20 cellular contexts compared by ENCODE assay signal in genomic region chr3:14228611-14229470, GRCh38. TPM values are rescaled to one million over a fixed set of nuclear protein-coding genes. Genes with fewer than 3 reads are reported as not detected.
DNase-seq lines count a peak whose midpoint lies in the region; ATAC-seq and TF ChIP-seq lines count a peak whose summit lies in the region.
"Had no signal": no experiment of that assay in that cellular context is flagged by ENCODE, and none has a peak within 500 bp of the region (broad histone marks: within the 10 kb centered on the region; RNA-seq: fewer than 3 reads in every experiment).

No MANE protein-coding gene starts in this region.

- H4K12ac ChIP-seq in trophoblast cell (ENCODE audit: low read depth, low read length): no peak overlapping the region

- peak overlapping the region; percentile 9; the same call in 1 of the 2 replicates for H3K4me3 ChIP-seq in LNCaP clone FGC (ENCODE audit: low read depth, low read length)
- H3K4me3 ChIP-seq in trophoblast cell (ENCODE audit: low read depth, low read length): no peak overlapping the region
- no peak overlapping the region for H3K4me3 ChIP-seq in upper lobe of right lung

- no peaks in the 10 kb centered on the region for H3K9me3 ChIP-seq in trophoblast cell (ENCODE audit: insufficient read depth, low read depth, low read length)
- H3K9me3 ChIP-seq in upper lobe of right lung: peaks cover 3% of the 10 kb centered on the region

- H3K4me1 ChIP-seq in trophoblast cell (ENCODE audit: control insufficient read depth in 1 of 2, insufficient read depth in 2 of 2, low read length in 2 of 2): peaks cover 39 to 61% of the 10 kb centered on the region in 2 experiments
- peaks cover 15% of the 10 kb centered on the region for H3K4me1 ChIP-seq in upper lobe of right lung

- H2BK120ac ChIP-seq in trophoblast cell (ENCODE audit: insufficient read depth, low read length, poor library complexity): peak overlapping the region; percentile 98

- H2BK5ac ChIP-seq in trophoblast cell (ENCODE audit: low read depth, low read length, poor library complexity): peak overlapping the region; percentile 92

- H3K27ac ChIP-seq in trophoblast cell (ENCODE audit: low read depth, low read length): peak overlapping the region; percentile 96
- no peak overlapping the region for H3K27ac ChIP-seq in upper lobe of right lung

- peak overlapping the region; percentile 98 for H4K91ac ChIP-seq in trophoblast cell (ENCODE audit: low read depth, low read length)

- peak overlapping the region; percentile 93 for H3K14ac ChIP-seq in trophoblast cell (ENCODE audit: low read length)

- ATAC-seq in HG02763 (IDR thresholded peaks at IDR 0.05; ENCODE audit: unreplicated experiment): no peak
- ATAC-seq in SK-N-SH treated with all-trans-retinoic acid at 6 μM for 48 hours: no peak
- no peak for ATAC-seq in upper lobe of right lung
- ATAC-seq in HG02759 (IDR thresholded peaks at IDR 0.05; ENCODE audit: unreplicated experiment): no peak
- ATAC-seq: activated CD8-positive, alpha-beta memory T cell treated with anti-CD3 and anti-CD28 coated beads, Interleukin-2, amount 10 ng/mL, durations not matched to agents 7 days and 5 days; T-helper 17 cell had no signal

- H3K18ac ChIP-seq in trophoblast cell (ENCODE audit: low read length): peak overlapping the region; percentile 77

- in situ Hi-C loops in Caki2 (cut with HindIII; ENCODE audit: low pct_unique_long_range_greater_than_20kb, low sequenced_read_pairs): no loop called here

- no CpG with 5 or more reads among the region's 9 CpGs for WGBS in trophoblast cell (ENCODE audit: extremely low coverage, insufficient coverage, insufficient read length)

- peak overlapping the region; percentile 82 for H4K8ac ChIP-seq in trophoblast cell (ENCODE audit: low read depth, low read length)

- H2AK5ac ChIP-seq in trophoblast cell (ENCODE audit: low read length): peak overlapping the region; percentile 84

- no peak overlapping the region for H3K9ac ChIP-seq in trophoblast cell (ENCODE audit: low read length)

- H3K79me1 ChIP-seq in trophoblast cell (ENCODE audit: low read length): peaks cover 73% of the 10 kb centered on the region

- peak; percentile 74 for DNase-seq in Caki2 (ENCODE audit: low read depth)
- DNase-seq in LNCaP clone FGC (ENCODE audit: low read depth): peak; percentile 71
- peak; percentile 69 for DNase-seq in SHP77 treated with DMSO at 0.1 percent for 48 hours (lab: John Stamatoyannopoulos, UW)
- peak in 1 of 2 donors; percentile 28 for DNase-seq in trophoblast cell
- no peak for DNase-seq in upper lobe of right lung
- DNase-seq: activated CD4-positive, CD25-positive, alpha-beta regulatory T cell treated with anti-CD3 and anti-CD28 coated beads, Interleukin-2, amount 50 U/mL, for 72 hours; activated CD8-positive, alpha-beta memory T cell treated with anti-CD3 and anti-CD28 coated beads, Interleukin-2, amount 10 ng/mL, durations not matched to agents 7 days and 5 days; activated gamma-delta T cell treated with Interleukin-2 at 50 U/mL for 16 hours; anterior cingulate cortex; KG1; left colon; NCI-H1436 treated with DMSO at 0.1 percent for 48 hours; NCI-H774; occipital lobe; stimulated activated CD4-positive, alpha-beta T cell treated with anti-CD3 and anti-CD28 coated beads, Interleukin-4, amount 100 ng/mL, for 24 hours; stimulated activated CD8-positive, alpha-beta memory T cell treated with anti-CD3 and anti-CD28 coated beads, Interleukin-4, amount 100 ng/mL, for 48 hours; T-helper 17 cell had no signal

- peak overlapping the region; percentile 95 for H2BK12ac ChIP-seq in trophoblast cell (ENCODE audit: low read length)

- no peaks in the 10 kb centered on the region for H3K27me3 ChIP-seq in trophoblast cell (ENCODE audit: insufficient read depth, low read length)
- H3K27me3 ChIP-seq in upper lobe of right lung: no peaks in the 10 kb centered on the region

- no peak overlapping the region for H2AFZ ChIP-seq in trophoblast cell (ENCODE audit: insufficient read depth, low read length, poor library complexity)

- no peak overlapping the region for H3K23ac ChIP-seq in trophoblast cell (ENCODE audit: low read length)

- no peaks in the 10 kb centered on the region for H3K36me3 ChIP-seq in trophoblast cell (ENCODE audit: control insufficient read depth in 1 of 2, insufficient read depth in 2 of 2, low read length in 2 of 2)
- no peaks in the 10 kb centered on the region for H3K36me3 ChIP-seq in upper lobe of right lung

- H3K79me2 ChIP-seq in trophoblast cell (ENCODE audit: control insufficient read depth, insufficient read depth, low read length, poor library complexity): peaks cover 11% of the 10 kb centered on the region

- no peak overlapping the region for H3K4me2 ChIP-seq in trophoblast cell (ENCODE audit: low read length)

- peak overlapping the region; percentile 81 for H3K4ac ChIP-seq in trophoblast cell (ENCODE audit: low read depth, low read length)

- TF ChIP-seq CTCF in LNCaP clone FGC (IDR thresholded peaks at IDR 0.05; ENCODE audit: control insufficient read depth, extremely low read depth, insufficient read depth) (no peak), upper lobe of right lung (IDR thresholded peaks at IDR 0.05) (no peak)

- intact Hi-C loops in upper lobe of right lung (cut with DNase I): no loop called here

TF ChIP-seq in SK-N-SH treated with all-trans-retinoic acid at 6 μM for 48 hours, 23 proteins besides CTCF, POLR2A, EP300 and RAD21:
- no peak for TF ChIP-seq ZFP30 (CRISPR knock-in tag; IDR thresholded peaks at IDR 0.05)

RNA-seq across cellular contexts. Expression of gene LSM3, which starts 50.2 kb away (rescaled TPM):
- 23.5 and 25.5 TPM in 2 replicates for total RNA-seq in Caki2 (2014; rRNA removed; shearing (Covaris generic); ENCODE audit: low replicate concordance)
- 30.7 and 31.4 TPM in 2 replicates for polyA plus RNA-seq in trophoblast cell (2013)
- 8.8 TPM for total RNA-seq in upper lobe of right lung

RNA-seq across cellular contexts. Expression of gene XPC, which starts 50.4 kb away (rescaled TPM):
- total RNA-seq in Caki2 (2014; rRNA removed; shearing (Covaris generic); ENCODE audit: low replicate concordance): 24.7 and 30.2 TPM in 2 replicates
- polyA plus RNA-seq in trophoblast cell (2013): 26.3 and 26.6 TPM in 2 replicates
- 36.1 TPM for total RNA-seq in upper lobe of right lung
